27 cellular contexts compared by ENCODE assay signal in genomic region chr6:165417298-165417865, GRCh38.
"Had no signal": no experiment of that assay in that cellular context is flagged by ENCODE, and none has a peak within 500 bp of the region (broad histone marks: within the 10 kb centered on the region; RNA-seq: fewer than 3 reads in every experiment).

No MANE protein-coding gene starts in this region.

- H3K27me3 ChIP-seq: Peyer's patch had no signal

- ATAC-seq: activated CD8-positive, alpha-beta T cell treated with anti-CD3 and anti-CD28 coated beads for 36 hours; activated T-cell treated with anti-CD3 and anti-CD28 coated beads, Interleukin-2, amount 50 U/mL, for 72 hours; activated T-helper 17 cell treated with anti-CD3 and anti-CD28 coated beads, Interleukin-2, amount 50 U/mL, for 72 hours; PC-3; Right ventricle myocardium inferior had no signal

- DNase-seq: activated CD4-positive, alpha-beta T cell treated with anti-CD3 and anti-CD28 coated beads, Interleukin-2, amount 10 ng/mL, durations not matched to agents 24 days and 14 days; activated CD4-positive, alpha-beta T cell treated with anti-CD3 and anti-CD28 coated beads, Interleukin-2, amount 50 U/mL, for 4 hours; activated CD8-positive, alpha-beta T cell treated with anti-CD3 and anti-CD28 coated beads for 36 hours; activated effector memory CD4-positive, alpha-beta T cell treated with anti-CD3 and anti-CD28 coated beads, Interleukin-2, amount 50 U/mL, for 16 hours; activated naive CD4-positive, alpha-beta T cell; activated naive CD4-positive, alpha-beta T cell treated with anti-CD3 and anti-CD28 coated beads, Interleukin-2, amount 50 U/mL, for 16 hours; activated naive CD8-positive, alpha-beta T cell treated with anti-CD3 and anti-CD28 coated beads for 36 hours; activated T-cell treated with anti-CD3 and anti-CD28 coated beads, Interleukin-2, amount 50 U/mL, for 1 hour; activated T-cell treated with anti-CD3 and anti-CD28 coated beads, Interleukin-2, amount 50 U/mL, for 72 hours; cerebellar nuclear complex; Karpas-422; NCI-H1105; NCI-H1417 treated with DMSO at 0.1 percent for 48 hours; NCI-H187 treated with DMSO at 0.1 percent for 48 hours; NCI-H2081; NCI-H2171 treated with DMSO at 0.1 percent for 48 hours; NCI-H2227 treated with DMSO at 0.1 percent for 48 hours; NCI-H446; NCI-H524; NCI-H69; NK-92 treated with Interleukin-12 subunit alpha and Interleukin-12 subunit beta, amount 100 ng/mL, for 24 hours; PC-3; Peyer's patch; SIG-M5 had no signal

- H3K4me1 ChIP-seq: Peyer's patch had no signal

- H3K36me3 ChIP-seq: Peyer's patch had no signal

- H3K27ac ChIP-seq: Peyer's patch, RWPE1 had no signal

- H3K4me3 ChIP-seq: Peyer's patch had no signal

- H3K9me3 ChIP-seq: Peyer's patch had no signal
